1 cellular context compared by ENCODE assay signal in genomic region chr1:100414693-100415092, GRCh38.
TF ChIP-seq lines count a peak whose summit lies in the region.

No MANE protein-coding gene starts in this region.

TF ChIP-seq in GM12878, 131 proteins besides CTCF, POLR2A, EP300 and RAD21 (continued from another document):
- no peak for TF ChIP-seq CUX1 (IDR thresholded peaks at IDR 0.05; ENCODE audit: insufficient replicate concordance, low read depth, low read length)
- no peak for TF ChIP-seq KAT2A (conservative IDR thresholded peaks at IDR 0.05; ENCODE audit: control insufficient read depth, low read depth, low read length)
- no peak for TF ChIP-seq TCF3 (IDR thresholded peaks at IDR 0.05; ENCODE audit: borderline replicate concordance, insufficient read depth, low read depth, low read length)
- no peak for TF ChIP-seq HCFC1 (IDR thresholded peaks at IDR 0.05; ENCODE audit: low read length)
